In genomic region chr1:222713091-222714012, GRCh38 we compare ENCODE assay signal across 1 cellular context.
A peak's percentile ranks its signal among the peaks of the same experiment; 100 is the strongest.
TF ChIP-seq lines count a peak whose summit lies in the region.

No MANE protein-coding gene starts in this region.

TF ChIP-seq in HepG2, 621 proteins besides CTCF, POLR2A, EP300 and RAD21 (continued from another document and continues in another):
- TF ChIP-seq ZBTB2 (CRISPR knock-in tag; IDR thresholded peaks at IDR 0.05; ENCODE audit: low read depth) (0 out of 2 replicates have a peak, but pooled peaks have one; percentile 57), U2AF1 (optimal IDR thresholded peaks at IDR 0.05; ENCODE audit: low read depth, low read length) (no peak), ZNF691 (CRISPR knock-in tag; IDR thresholded peaks at IDR 0.05; ENCODE audit: borderline replicate concordance, low read depth) (0 out of 2 replicates have a peak, but pooled peaks have one; percentile 42), ZSCAN5A (CRISPR knock-in tag; IDR thresholded peaks at IDR 0.05; ENCODE audit: borderline replicate concordance) (no peak; the same call in 1 of the 2 replicates), ZIK1 (CRISPR knock-in tag; IDR thresholded peaks at IDR 0.05; ENCODE audit: borderline replicate concordance, low read depth) (no peak), PPARG (CRISPR knock-in tag; conservative IDR thresholded peaks at IDR 0.05) (no peak), CREBL2 (CRISPR knock-in tag; IDR thresholded peaks at IDR 0.05; ENCODE audit: borderline replicate concordance) (no peak), MZF1 (CRISPR knock-in tag; IDR thresholded peaks at IDR 0.05; ENCODE audit: borderline replicate concordance) (no peak), MEF2D (CRISPR knock-in tag; IDR thresholded peaks at IDR 0.05) (peak; percentile 86), SNAPC2 (CRISPR knock-in tag; IDR thresholded peaks at IDR 0.05) (no peak), TOE1 (CRISPR knock-in tag; IDR thresholded peaks at IDR 0.05) (no peak), TFE3 (CRISPR knock-in tag; IDR thresholded peaks at IDR 0.05) (no peak), ZBTB33 (CRISPR knock-in tag; IDR thresholded peaks at IDR 0.05) (no peak), ZNF362 (CRISPR knock-in tag; IDR thresholded peaks at IDR 0.05; ENCODE audit: borderline replicate concordance) (no peak), DBP (CRISPR knock-in tag; IDR thresholded peaks at IDR 0.05; ENCODE audit: not compliant biosample characterization) (no peak), ZNF761 (CRISPR knock-in tag; conservative IDR thresholded peaks at IDR 0.05) (no peak), NFIB (CRISPR knock-in tag; IDR thresholded peaks at IDR 0.05; ENCODE audit: borderline replicate concordance) (no peak), ZNF18 (CRISPR knock-in tag; IDR thresholded peaks at IDR 0.05; ENCODE audit: insufficient replicate concordance) (no peak), XRCC5 (optimal IDR thresholded peaks at IDR 0.05; ENCODE audit: low read length) (peak; percentile 86), ZNF33B (CRISPR knock-in tag; IDR thresholded peaks at IDR 0.05) (no peak), RAD51 (IDR thresholded peaks at IDR 0.05; ENCODE audit: borderline replicate concordance) (no peak), FUBP1 (CRISPR knock-in tag; IDR thresholded peaks at IDR 0.05; ENCODE audit: borderline replicate concordance) (no peak), ZNF766 (CRISPR knock-in tag; IDR thresholded peaks at IDR 0.05; ENCODE audit: borderline replicate concordance) (no peak), FOXC1 (CRISPR knock-in tag; IDR thresholded peaks at IDR 0.05; ENCODE audit: borderline replicate concordance) (no peak), WIZ (CRISPR knock-in tag; IDR thresholded peaks at IDR 0.05) (no peak), ZNF142 (CRISPR knock-in tag; IDR thresholded peaks at IDR 0.05) (no peak), TFAP4 (IDR thresholded peaks at IDR 0.05; ENCODE audit: borderline replicate concordance, low read depth) (peak; percentile 42; the same call in 1 of the 2 replicates), FOXM1 (CRISPR knock-in tag; IDR thresholded peaks at IDR 0.05) (no peak), ZNF484 (CRISPR knock-in tag; IDR thresholded peaks at IDR 0.05; ENCODE audit: borderline replicate concordance, low read depth) (no peak), CHD4 (IDR thresholded peaks at IDR 0.05; ENCODE audit: borderline replicate concordance, low read length) (no peak), JARID2 (CRISPR knock-in tag; IDR thresholded peaks at IDR 0.05; ENCODE audit: insufficient replicate concordance) (no peak)
